ENCODE assay signal across 18 cellular contexts in genomic region chr18:40974448-40974847, GRCh38.
"Had no signal": no experiment of that assay in that cellular context is flagged by ENCODE, and none has a peak within 500 bp of the region (broad histone marks: within the 10 kb centered on the region; RNA-seq: fewer than 3 reads in every experiment).

No MANE protein-coding gene starts in this region.

- H3K4me1 ChIP-seq: neural progenitor cell, pancreas, parathyroid adenoma, prostate gland, psoas muscle, right atrium auricular region, right lobe of liver, sigmoid colon, spleen had no signal

- H3K4me3 ChIP-seq: neural progenitor cell, ovary, pancreas, prostate gland, psoas muscle, right atrium auricular region, right lobe of liver, sigmoid colon, skin epidermis, smooth muscle cell, spleen had no signal

- H3K9me3 ChIP-seq: neutrophil, ovary, pancreas, prostate gland, psoas muscle, right lobe of liver, sigmoid colon had no signal

- ATAC-seq: naive thymus-derived CD8-positive, alpha-beta T cell; natural killer cell; natural killer cell treated with Interleukin-12 subunit alpha and Interleukin-12 subunit beta and Interleukin-15 and Interleukin-18, amount 100 ng/mL, for 72 hours; pancreas; psoas muscle; right cardiac atrium; right lobe of liver; sciatic nerve had no signal

- H3K36me3 ChIP-seq: neural progenitor cell, neutrophil, ovary, pancreas, prostate gland, right atrium auricular region, right lobe of liver, sigmoid colon, spleen had no signal

- H3K27ac ChIP-seq: neural progenitor cell, neutrophil, ovary, pancreas, parathyroid adenoma, prostate gland, psoas muscle, right atrium auricular region, right lobe of liver, sigmoid colon, skin epidermis, spleen had no signal
